Comparison of ENCODE assay signal across 10 cellular contexts in genomic region chr19:38698225-38699026, GRCh38. TPM values are rescaled to one million over a fixed set of nuclear protein-coding genes. Genes with fewer than 3 reads are reported as not detected.
DNase-seq lines count a peak whose midpoint lies in the region; ATAC-seq and TF ChIP-seq lines count a peak whose summit lies in the region.
"Had no signal": no experiment of that assay in that cellular context is flagged by ENCODE, and none has a peak within 500 bp of the region (broad histone marks: within the 10 kb centered on the region; RNA-seq: fewer than 3 reads in every experiment).

No MANE protein-coding gene starts in this region.

- H3K9me3 ChIP-seq in testis = no peaks in the 10 kb centered on the region

- peak overlapping the region; percentile 55 for H3K4me3 Mint-ChIP-seq in natural killer cell treated with Interleukin-12 subunit alpha and Interleukin-12 subunit beta and Interleukin-15 and Interleukin-18, amount 100 ng/mL, for 72 hours

- H3K36me3 ChIP-seq in urinary bladder (ENCODE audit: insufficient read depth) (no peaks in the 10 kb centered on the region), testis (ENCODE audit: low read depth, missing control alignments) (no peaks in the 10 kb centered on the region)

- no peaks in the 10 kb centered on the region for H3K36me3 Mint-ChIP-seq in natural killer cell treated with Interleukin-12 subunit alpha and Interleukin-12 subunit beta and Interleukin-15 and Interleukin-18, amount 100 ng/mL, for 72 hours

- no peak for TF ChIP-seq CTCF in dorsolateral prefrontal cortex (IDR thresholded peaks at IDR 0.05 in 54 of 56, conservative IDR thresholded peaks at IDR 0.05 in 2 of 56; ENCODE audit: low read depth in 1 of 56, partially characterized antibody in 56 of 56)
- no peak for TF ChIP-seq CTCF in GM10266 (IDR thresholded peaks at IDR 0.05; ENCODE audit: control insufficient read depth, insufficient read depth, low read depth, missing control alignments)
- TF ChIP-seq CTCF in testis (IDR thresholded peaks at IDR 0.05) = no peak

- TF ChIP-seq POLR2A in testis (IDR thresholded peaks at IDR 0.05) = no peak

- no peak for ATAC-seq in Right ventricle myocardium inferior
- ATAC-seq in Right ventricle myocardium superior (ENCODE audit: poor library complexity) = no peak
- no peak for ATAC-seq in natural killer cell treated with Interleukin-12 subunit alpha and Interleukin-12 subunit beta and Interleukin-15 and Interleukin-18, amount 100 ng/mL, for 72 hours

- H3K27ac Mint-ChIP-seq in natural killer cell treated with Interleukin-12 subunit alpha and Interleukin-12 subunit beta and Interleukin-15 and Interleukin-18, amount 100 ng/mL, for 72 hours = peak overlapping the region; percentile 77 to 98

- H3K4me3 ChIP-seq in dorsolateral prefrontal cortex (no peak overlapping the region), urinary bladder (ENCODE audit: low read depth, low read length) (no peak overlapping the region), testis (no peak overlapping the region)

- H3K27ac ChIP-seq in dorsolateral prefrontal cortex (peak overlapping the region in 56 of 59 donors; percentile 8 to 94 (median 81)), urinary bladder (ENCODE audit: low read depth) (peak overlapping the region; percentile 11), testis (peak overlapping the region in 1 of 2 donors; percentile 8)

- WGBS in urinary bladder = 74% methylated on average over 22 of the region's 22 CpGs
- WGBS in testis, 2 donors = 76 to 79% methylated on average over 22 of the region's 22 CpGs

- no peaks in the 10 kb centered on the region for H3K9me3 Mint-ChIP-seq in natural killer cell treated with Interleukin-12 subunit alpha and Interleukin-12 subunit beta and Interleukin-15 and Interleukin-18, amount 100 ng/mL, for 72 hours

- H3K27me3 Mint-ChIP-seq in natural killer cell treated with Interleukin-12 subunit alpha and Interleukin-12 subunit beta and Interleukin-15 and Interleukin-18, amount 100 ng/mL, for 72 hours = no peaks in the 10 kb centered on the region

- H3K4me1 ChIP-seq in urinary bladder (ENCODE audit: insufficient read depth) (no peaks in the 10 kb centered on the region), testis (peaks cover 24% of the 10 kb centered on the region)

- intact Hi-C loops in Right ventricle myocardium inferior (cut with DNase I) = no loop called here
- intact Hi-C loops in Right ventricle myocardium superior (cut with DNase I) = no loop called here
- intact Hi-C loops in dorsolateral prefrontal cortex (cut with DNase I) = no loop called here
- intact Hi-C loops in testis (cut with DNase I; ENCODE audit: low total_unique reads) = no loop called here

- H3K27me3 ChIP-seq in dorsolateral prefrontal cortex (no peaks in the 10 kb centered on the region), testis (no peaks in the 10 kb centered on the region)

- DNase-seq in Right ventricle myocardium inferior (ENCODE audit: missing footprints) (peak; percentile 52), Right ventricle myocardium superior (no peak), dorsolateral prefrontal cortex (no peak), glomerular visceral epithelial cell (ENCODE audit: extremely low spot score) (no peak), GM10266 (ENCODE audit: extremely low spot score) (no peak), testis (no peak)
- no peak for DNase-seq in natural killer cell treated with Interleukin-12 subunit alpha and Interleukin-12 subunit beta and Interleukin-15 and Interleukin-18, amount 100 ng/mL, for 72 hours (ENCODE audit: low spot score)
- DNase-seq: effector CD4-positive, alpha-beta T cell; NCI-H345 had no signal

- peaks cover 63 to 65% of the 10 kb centered on the region in 2 donors for H3K4me1 Mint-ChIP-seq in natural killer cell treated with Interleukin-12 subunit alpha and Interleukin-12 subunit beta and Interleukin-15 and Interleukin-18, amount 100 ng/mL, for 72 hours (ENCODE audit: low read depth in 2 of 2)

RNA-seq across cellular contexts. Expression of gene CAPN12, which starts 45.8 kb away (rescaled TPM):
- total RNA-seq in Right ventricle myocardium inferior (not detected), Right ventricle myocardium superior (not detected), dorsolateral prefrontal cortex (1 to 10 TPM in 55 of 120 experiments, under 1 TPM in 32, not detected in 33; 0.19 to 3.0 (median 1.2) TPM), urinary bladder (1.4 TPM), testis (1 to 10 TPM; 4.6 to 5.5 TPM)
- 10 to 100 TPM in 1 of 2 donors, 1 to 10 TPM in 1; 3.6 to 10.4 TPM for total RNA-seq in natural killer cell treated with Interleukin-12 subunit alpha and Interleukin-12 subunit beta and Interleukin-15 and Interleukin-18, amount 100 ng/mL, for 72 hours
- polyA plus RNA-seq in urinary bladder (3.2 TPM), testis (ENCODE audit: insufficient read depth, low read depth, low replicate concordance) (3.6 TPM)

RNA-seq across cellular contexts. Expression of gene ACTN4, which starts 51.0 kb away (rescaled TPM):
- total RNA-seq in Right ventricle myocardium inferior = 145 TPM
- total RNA-seq in Right ventricle myocardium superior = 125 TPM
- 100 to 1,000 TPM; 271 to 539 (median 377) TPM for total RNA-seq in dorsolateral prefrontal cortex
- total RNA-seq in natural killer cell treated with Interleukin-12 subunit alpha and Interleukin-12 subunit beta and Interleukin-15 and Interleukin-18, amount 100 ng/mL, for 72 hours = 100 to 1,000 TPM; 342 to 574 TPM
- total RNA-seq in urinary bladder = 140 TPM
- polyA plus RNA-seq in urinary bladder = 304 TPM
- 100 to 1,000 TPM; 112 to 135 TPM for total RNA-seq in testis
- 158 TPM for polyA plus RNA-seq in testis (ENCODE audit: insufficient read depth, low read depth, low replicate concordance)
